ENCODE assay signal across 16 cellular contexts in genomic region chr2:105890856-105891255, GRCh38.
DNase-seq lines count a peak whose midpoint lies in the region; ATAC-seq and TF ChIP-seq lines count a peak whose summit lies in the region.
"Had no signal": no experiment of that assay in that cellular context is flagged by ENCODE, and none has a peak within 500 bp of the region (broad histone marks: within the 10 kb centered on the region; RNA-seq: fewer than 3 reads in every experiment).

No MANE protein-coding gene starts in this region.

- CTCF ChIA-PET in activated CD8-positive, alpha-beta memory T cell treated with anti-CD3 and anti-CD28 coated beads, Interleukin-2, amount 10 ng/mL, durations not matched to agents 7 days and 5 days (lab: Charles Lee) = no interaction called here
- CTCF ChIA-PET in T-cell (lab: Charles Lee) = interaction anchor here in 1 of 2 donors (0.6 kb wide), 1 partner anchor 62 kb away, joined by 3 read pairs; no protein-coding TSS in a partner anchor

- peaks cover 8% of the 10 kb centered on the region for H3K9me3 Mint-ChIP-seq in activated CD8-positive, alpha-beta memory T cell treated with anti-CD3 and anti-CD28 coated beads, Interleukin-2, amount 10 ng/mL, durations not matched to agents 7 days and 5 days (ENCODE audit: low read depth)
- H3K9me3 Mint-ChIP-seq in T-cell = peaks cover 3 to 14% (median 4%) of the 10 kb centered on the region in 3 donors
- H3K9me3 Mint-ChIP-seq in endothelial cell (ENCODE audit: unreplicated experiment) = peaks cover 3% of the 10 kb centered on the region
- H3K9me3 Mint-ChIP-seq in progenitor cell of endocrine pancreas (ENCODE audit: low read depth) = peaks cover 8% of the 10 kb centered on the region

- peaks cover 69% of the 10 kb centered on the region for H3K36me3 Mint-ChIP-seq in activated CD8-positive, alpha-beta memory T cell treated with anti-CD3 and anti-CD28 coated beads, Interleukin-2, amount 10 ng/mL, durations not matched to agents 7 days and 5 days
- H3K36me3 Mint-ChIP-seq in T-cell (peaks cover 58% of the 10 kb centered on the region), endothelial cell (ENCODE audit: low read depth, unreplicated experiment) (peaks cover 47% of the 10 kb centered on the region), progenitor cell of endocrine pancreas (ENCODE audit: insufficient read depth) (peaks cover 38% of the 10 kb centered on the region)

- DNase-seq in activated CD8-positive, alpha-beta memory T cell treated with anti-CD3 and anti-CD28 coated beads, Interleukin-2, amount 10 ng/mL, durations not matched to agents 7 days and 5 days = no peak
- DNase-seq in activated CD8-positive, alpha-beta memory T cell treated with anti-CD3 and anti-CD28 coated beads, Interleukin-2, amount 50 U/mL, for 48 hours = no peak
- DNase-seq in T-cell = no peak
- no peak for DNase-seq in endothelial cell (ENCODE audit: low spot score)
- DNase-seq in progenitor cell of endocrine pancreas (ENCODE audit: low spot score, unreplicated experiment) = no peak
- no peak for DNase-seq in NOMO-1 (lab: John Stamatoyannopoulos, UW; ENCODE audit: unreplicated experiment in 2 of 2)
- DNase-seq in posterior cingulate gyrus = no peak
- DNase-seq: activated gamma-delta T cell; effector memory CD4-positive, alpha-beta T cell; Kasumi-1; NCI-H187; NCI-H2227 treated with DMSO at 0.1 percent for 48 hours; stimulated activated CD4-positive, alpha-beta T cell treated with anti-CD3 and anti-CD28 coated beads, Interleukin-4, amount 100 ng/mL, for 24 hours; T-helper 9 cell had no signal

- H3K4me3 Mint-ChIP-seq in activated CD8-positive, alpha-beta memory T cell treated with anti-CD3 and anti-CD28 coated beads, Interleukin-2, amount 10 ng/mL, durations not matched to agents 7 days and 5 days = no peak overlapping the region
- H3K4me3 Mint-ChIP-seq in T-cell (peak overlapping the region in 1 of 3 donors; percentile 4), endothelial cell (ENCODE audit: unreplicated experiment) (no peak overlapping the region), progenitor cell of endocrine pancreas (ENCODE audit: low read depth) (no peak overlapping the region)

- H3K27ac Mint-ChIP-seq in activated CD8-positive, alpha-beta memory T cell treated with anti-CD3 and anti-CD28 coated beads, Interleukin-2, amount 10 ng/mL, durations not matched to agents 7 days and 5 days = peak overlapping the region; percentile 11
- peak overlapping the region; percentile 70 to 83 for H3K27ac Mint-ChIP-seq in T-cell
- peak overlapping the region; percentile 14 for H3K27ac Mint-ChIP-seq in endothelial cell (ENCODE audit: unreplicated experiment)
- H3K27ac Mint-ChIP-seq in progenitor cell of endocrine pancreas = peak overlapping the region; percentile 42

- no peaks in the 10 kb centered on the region for H3K27me3 Mint-ChIP-seq in activated CD8-positive, alpha-beta memory T cell treated with anti-CD3 and anti-CD28 coated beads, Interleukin-2, amount 10 ng/mL, durations not matched to agents 7 days and 5 days
- no peaks in the 10 kb centered on the region for H3K27me3 Mint-ChIP-seq in T-cell
- peaks cover 10% of the 10 kb centered on the region for H3K27me3 Mint-ChIP-seq in endothelial cell (ENCODE audit: unreplicated experiment)
- H3K27me3 Mint-ChIP-seq in progenitor cell of endocrine pancreas = no peaks in the 10 kb centered on the region

- H3K4me1 Mint-ChIP-seq in activated CD8-positive, alpha-beta memory T cell treated with anti-CD3 and anti-CD28 coated beads, Interleukin-2, amount 10 ng/mL, durations not matched to agents 7 days and 5 days = peaks cover 13% of the 10 kb centered on the region
- peaks cover 61 to 65% (median 64%) of the 10 kb centered on the region in 3 donors for H3K4me1 Mint-ChIP-seq in T-cell
- H3K4me1 Mint-ChIP-seq in endothelial cell (ENCODE audit: unreplicated experiment) = peaks cover 4% of the 10 kb centered on the region
- peaks cover 25% of the 10 kb centered on the region for H3K4me1 Mint-ChIP-seq in progenitor cell of endocrine pancreas (ENCODE audit: low read depth)

- TF ChIP-seq CTCF in endothelial cell (IDR thresholded peaks at IDR 0.05; ENCODE audit: unreplicated experiment) (no peak), progenitor cell of endocrine pancreas (IDR thresholded peaks at IDR 0.05; ENCODE audit: unreplicated experiment) (no peak)

- intact Hi-C loops in posterior cingulate gyrus (cut with DNase I) = no loop called here

- POLR2A ChIA-PET in T-cell (lab: Charles Lee) = interaction anchor here in 1 of 2 donors (0.6 kb wide), 1 partner anchor 1238 kb away, joined by 3 read pairs; no protein-coding TSS in a partner anchor

- ATAC-seq in activated CD8-positive, alpha-beta memory T cell treated with anti-CD3 and anti-CD28 coated beads, Interleukin-2, amount 10 ng/mL, durations not matched to agents 7 days and 5 days = no peak
- ATAC-seq in T-cell (replicated peaks in 1 of 4) (no peak), HG02973 (IDR thresholded peaks at IDR 0.05; ENCODE audit: unreplicated experiment) (no peak)
- ATAC-seq: Panc1 had no signal

Comparison
In these comparisons a context has a peak if more than half of its experiments do, and no peak if none do; other contexts are left out.
1. H3K27ac Mint-ChIP-seq: peak in every context shown above with its lines; median percentile 76 in T-cell; 42 in progenitor cell of endocrine pancreas; 14 in endothelial cell; 11 in activated CD8-positive, alpha-beta memory T cell treated with anti-CD3 and anti-CD28 coated beads, Interleukin-2, amount 10 ng/mL, durations not matched to agents 7 days and 5 days.